Comparison of ENCODE assay signal across 31 cellular contexts in the genomic region with DNA sequence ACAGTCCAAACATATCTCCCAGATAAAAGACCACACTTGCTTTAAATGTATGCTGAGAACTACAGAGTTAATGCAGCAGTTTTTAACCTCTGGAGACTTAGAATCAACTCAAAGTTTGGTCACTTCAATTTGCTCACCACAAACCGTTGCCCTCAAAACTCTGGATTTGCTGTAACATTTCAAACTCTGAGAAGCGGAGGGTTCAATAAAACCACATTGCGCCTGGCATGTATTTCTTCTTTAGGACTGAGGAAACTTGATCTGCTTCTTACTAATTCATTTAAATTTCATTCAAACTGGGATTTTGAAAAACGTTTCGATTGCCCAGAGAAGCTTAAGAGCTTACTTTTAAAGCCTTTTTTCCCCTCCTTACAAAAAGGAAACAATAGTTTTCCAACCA.
"Had no signal": no experiment of that assay in that cellular context is flagged by ENCODE, and none has a peak within 500 bp of the region (broad histone marks: within the 10 kb centered on the region; RNA-seq: fewer than 3 reads in every experiment).

No MANE protein-coding gene starts in this region.

- H3K4me3 Mint-ChIP-seq: activated CD4-positive, alpha-beta memory T cell treated with anti-CD3 and anti-CD28 coated beads, Interleukin-2, amount 10 ng/mL, durations not matched to agents 7 days and 5 days; activated CD4-positive, alpha-beta T cell treated with anti-CD3 and anti-CD28 coated beads for 36 hours; activated CD4-positive, alpha-beta T cell treated with anti-CD3 and anti-CD28 coated beads, Interleukin-2, amount 10 ng/mL, durations not matched to agents 24 days and 14 days; activated naive CD4-positive, alpha-beta T cell treated with anti-CD3 and anti-CD28 coated beads, Interleukin-2, amount 10 ng/mL, durations not matched to agents 7 days and 5 days; activated naive CD8-positive, alpha-beta T cell treated with anti-CD3 and anti-CD28 coated beads, Interleukin-2, amount 10 ng/mL, durations not matched to agents 7 days and 5 days; activated T-cell treated with anti-CD3 and anti-CD28 coated beads, Interleukin-2, amount 50 U/mL, for 24 hours; activated T-cell treated with anti-CD3 and anti-CD28 coated beads, Interleukin-2, amount 50 U/mL, for 72 hours; brain; T-helper 17 cell; T-helper 2 cell treated with Interferon-gamma antibody and Interleukin-4, amounts not matched to agents 5 μg/mL and 100 μg/mL, for 36 hours had no signal

- H3K4me1 Mint-ChIP-seq: activated CD4-positive, alpha-beta memory T cell treated with anti-CD3 and anti-CD28 coated beads, Interleukin-2, amount 10 ng/mL, durations not matched to agents 7 days and 5 days; activated CD4-positive, alpha-beta T cell treated with anti-CD3 and anti-CD28 coated beads for 36 hours; activated CD4-positive, alpha-beta T cell treated with anti-CD3 and anti-CD28 coated beads, Interleukin-2, amount 10 ng/mL, durations not matched to agents 24 days and 14 days; activated naive CD4-positive, alpha-beta T cell treated with anti-CD3 and anti-CD28 coated beads, Interleukin-2, amount 10 ng/mL, durations not matched to agents 7 days and 5 days; activated naive CD8-positive, alpha-beta T cell treated with anti-CD3 and anti-CD28 coated beads, Interleukin-2, amount 10 ng/mL, durations not matched to agents 7 days and 5 days; T-helper 17 cell had no signal

- H3K9me3 Mint-ChIP-seq: activated CD4-positive, alpha-beta memory T cell treated with anti-CD3 and anti-CD28 coated beads, Interleukin-2, amount 10 ng/mL, durations not matched to agents 7 days and 5 days; activated CD4-positive, alpha-beta T cell treated with anti-CD3 and anti-CD28 coated beads, Interleukin-2, amount 10 ng/mL, durations not matched to agents 24 days and 14 days; activated naive CD4-positive, alpha-beta T cell treated with anti-CD3 and anti-CD28 coated beads, Interleukin-2, amount 10 ng/mL, durations not matched to agents 7 days and 5 days; activated T-cell treated with anti-CD3 and anti-CD28 coated beads, Interleukin-2, amount 50 U/mL, for 24 hours; T-helper 2 cell treated with Interferon-gamma antibody and Interleukin-4, amounts not matched to agents 5 μg/mL and 100 μg/mL, for 36 hours had no signal

- H3K36me3 Mint-ChIP-seq: activated naive CD4-positive, alpha-beta T cell treated with anti-CD3 and anti-CD28 coated beads, Interleukin-2, amount 10 ng/mL, durations not matched to agents 7 days and 5 days; activated naive CD4-positive, alpha-beta T cell treated with anti-CD3 and anti-CD28 coated beads, Interleukin-2, amount 50 U/mL, for 72 hours; activated naive CD8-positive, alpha-beta T cell treated with anti-CD3 and anti-CD28 coated beads, Interleukin-2, amount 10 ng/mL, durations not matched to agents 7 days and 5 days; brain had no signal

- H3K36me3 ChIP-seq: ascending aorta, breast epithelium, cardiac muscle cell, colonic mucosa, esophagus squamous epithelium, gastrocnemius medialis had no signal

- H3K27ac Mint-ChIP-seq: activated CD4-positive, alpha-beta memory T cell treated with anti-CD3 and anti-CD28 coated beads, Interleukin-2, amount 10 ng/mL, durations not matched to agents 7 days and 5 days; activated CD4-positive, alpha-beta T cell treated with anti-CD3 and anti-CD28 coated beads for 36 hours; activated CD4-positive, alpha-beta T cell treated with anti-CD3 and anti-CD28 coated beads, Interleukin-2, amount 10 ng/mL, durations not matched to agents 24 days and 14 days; activated naive CD4-positive, alpha-beta T cell treated with anti-CD3 and anti-CD28 coated beads, Interleukin-2, amount 10 ng/mL, durations not matched to agents 7 days and 5 days; activated naive CD8-positive, alpha-beta T cell treated with anti-CD3 and anti-CD28 coated beads, Interleukin-2, amount 10 ng/mL, durations not matched to agents 7 days and 5 days; activated T-cell treated with anti-CD3 and anti-CD28 coated beads, Interleukin-2, amount 50 U/mL, for 24 hours; activated T-cell treated with anti-CD3 and anti-CD28 coated beads, Interleukin-2, amount 50 U/mL, for 72 hours; brain; T-helper 17 cell; T-helper 2 cell treated with Interferon-gamma antibody and Interleukin-4, amounts not matched to agents 5 μg/mL and 100 μg/mL, for 36 hours had no signal

- DNase-seq: activated CD4-positive, alpha-beta memory T cell treated with anti-CD3 and anti-CD28 coated beads, Interleukin-2, amount 10 ng/mL, durations not matched to agents 7 days and 5 days; activated CD4-positive, alpha-beta T cell treated with anti-CD3 and anti-CD28 coated beads for 36 hours; activated CD4-positive, alpha-beta T cell treated with anti-CD3 and anti-CD28 coated beads, Interleukin-2, amount 10 ng/mL, durations not matched to agents 24 days and 14 days; activated CD4-positive, CD25-positive, alpha-beta regulatory T cell; activated CD4-positive, CD25-positive, alpha-beta regulatory T cell treated with anti-CD3 and anti-CD28 coated beads, Interleukin-2, amount 50 U/mL, for 72 hours; activated CD8-positive, alpha-beta memory T cell treated with anti-CD3 and anti-CD28 coated beads, Interleukin-2, amount 50 U/mL, for 48 hours; activated gamma-delta T cell; activated naive CD4-positive, alpha-beta T cell; activated naive CD4-positive, alpha-beta T cell treated with anti-CD3 and anti-CD28 coated beads, Interleukin-2, amount 10 ng/mL, durations not matched to agents 7 days and 5 days; activated naive CD8-positive, alpha-beta T cell treated with anti-CD3 and anti-CD28 coated beads, Interleukin-2, amount 10 ng/mL, durations not matched to agents 7 days and 5 days; activated T-cell treated with anti-CD3 and anti-CD28 coated beads for 4 hours; activated T-cell treated with anti-CD3 and anti-CD28 coated beads, Interleukin-2, amount 50 U/mL, for 24 hours; activated T-cell treated with anti-CD3 and anti-CD28 coated beads, Interleukin-2, amount 50 U/mL, for 72 hours; central memory CD4-positive, alpha-beta T cell; cerebellar nuclear complex; colonic mucosa; effector CD8-positive, alpha-beta T cell; esophagus squamous epithelium; foreskin keratinocyte; gastrocnemius medialis; glutamatergic neuron; T-helper 1 cell; T-helper 17 cell; T1000 had no signal

- H3K27me3 ChIP-seq: ascending aorta, breast epithelium, cardiac muscle cell, colonic mucosa, esophagus squamous epithelium, gastrocnemius medialis had no signal

- H3K9me3 ChIP-seq: ascending aorta, breast epithelium, colonic mucosa, esophagus squamous epithelium, gastrocnemius medialis had no signal

- H3K27ac ChIP-seq: ascending aorta, breast epithelium, cardiac muscle cell, colonic mucosa, epithelial cell of prostate, esophagus squamous epithelium, foreskin keratinocyte, gastrocnemius medialis had no signal

- H3K4me3 ChIP-seq: ascending aorta, breast epithelium, cardiac muscle cell, colonic mucosa, esophagus squamous epithelium, gastrocnemius medialis had no signal

- H3K27me3 Mint-ChIP-seq: activated CD4-positive, alpha-beta T cell treated with anti-CD3 and anti-CD28 coated beads for 36 hours; activated T-cell treated with anti-CD3 and anti-CD28 coated beads, Interleukin-2, amount 50 U/mL, for 24 hours; brain had no signal

- H3K4me1 ChIP-seq: ascending aorta, breast epithelium, colonic mucosa, foreskin keratinocyte, gastrocnemius medialis had no signal

- ATAC-seq: activated CD4-positive, alpha-beta T cell treated with anti-CD3 and anti-CD28 coated beads for 36 hours; activated naive CD4-positive, alpha-beta T cell treated with anti-CD3 and anti-CD28 coated beads, Interleukin-2, amount 50 U/mL, for 72 hours; activated T-cell treated with anti-CD3 and anti-CD28 coated beads, Interleukin-2, amount 50 U/mL, for 72 hours; foreskin keratinocyte; gastrocnemius medialis; T-helper 17 cell had no signal
